ENCODE assay signal across 18 cellular contexts in the genomic region with DNA sequence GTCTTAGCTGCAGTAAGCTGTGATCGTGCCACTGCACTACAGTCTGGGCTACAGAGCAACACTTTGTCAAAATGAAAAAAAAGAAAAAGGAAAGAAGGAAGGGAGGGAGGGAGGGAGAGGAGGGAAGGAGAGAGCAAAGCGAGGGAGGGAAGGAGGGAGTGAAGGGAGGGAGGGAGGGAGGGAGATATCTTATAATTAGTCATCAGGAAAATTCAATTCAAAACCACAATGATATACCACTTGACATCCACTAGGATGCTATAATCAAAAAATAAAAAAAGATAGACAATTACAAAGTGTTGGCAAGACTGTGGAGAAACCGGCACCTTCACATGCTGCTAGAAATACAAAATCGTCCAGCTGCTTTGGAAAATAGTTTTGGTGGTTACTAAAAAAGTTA.
"Had no signal": no experiment of that assay in that cellular context is flagged by ENCODE, and none has a peak within 500 bp of the region (broad histone marks: within the 10 kb centered on the region; RNA-seq: fewer than 3 reads in every experiment).

No MANE protein-coding gene starts in this region.

- H3K9me3 ChIP-seq: ovary, vagina had no signal

- DNase-seq: activated CD4-positive, alpha-beta T cell treated with anti-CD3 and anti-CD28 coated beads for 1 hour; activated CD4-positive, alpha-beta T cell treated with anti-CD3 and anti-CD28 coated beads, Interleukin-2, amount 50 U/mL, for 4 hours; activated gamma-delta T cell; heart left ventricle; kidney; ovary; psoas muscle; right cardiac atrium; stimulated activated CD4-positive, alpha-beta T cell treated with anti-CD3 and anti-CD28 coated beads, Interleukin-4, amount 100 ng/mL, for 1 hour; stomach; T-helper 1 cell; trophoblast cell had no signal

- H3K4me2 ChIP-seq: neural progenitor cell, smooth muscle cell had no signal

- H3K27ac Mint-ChIP-seq: activated naive CD4-positive, alpha-beta T cell treated with anti-CD3 and anti-CD28 coated beads, Interleukin-2, amount 50 U/mL, for 24 hours; neural progenitor cell had no signal

- H3K27ac ChIP-seq: heart left ventricle, neural progenitor cell, ovary, psoas muscle, stomach, vagina, VCaP had no signal

- ATAC-seq: heart left ventricle, left lobe of liver, psoas muscle, right cardiac atrium had no signal

- H3K27me3 ChIP-seq: heart left ventricle, neural progenitor cell, ovary, stomach, vagina had no signal

- H3K4me3 ChIP-seq: heart left ventricle, neural progenitor cell, ovary, psoas muscle, smooth muscle cell, stomach, vagina had no signal

- H3K27me3 Mint-ChIP-seq: activated naive CD4-positive, alpha-beta T cell treated with anti-CD3 and anti-CD28 coated beads, Interleukin-2, amount 50 U/mL, for 24 hours had no signal

- H3K9me3 Mint-ChIP-seq: activated naive CD4-positive, alpha-beta T cell treated with anti-CD3 and anti-CD28 coated beads, Interleukin-2, amount 50 U/mL, for 24 hours had no signal

- H3K4me3 Mint-ChIP-seq: activated naive CD4-positive, alpha-beta T cell treated with anti-CD3 and anti-CD28 coated beads, Interleukin-2, amount 50 U/mL, for 24 hours; neural progenitor cell had no signal

- H3K36me3 ChIP-seq: neural progenitor cell, ovary, vagina had no signal
